ENCODE assay signal across 7 cellular contexts in genomic region chr1:43143441-43143888, GRCh38. TPM values are rescaled to one million over a fixed set of nuclear protein-coding genes. Genes with fewer than 3 reads are reported as not detected.
DNase-seq lines count a peak whose midpoint lies in the region; ATAC-seq, FAIRE-seq and TF ChIP-seq lines count a peak whose summit lies in the region.

No MANE protein-coding gene starts in this region.

- H3K9me3 ChIP-seq in DOHH2 (ENCODE audit: control insufficient read depth, insufficient read depth, low read length), result no peaks in the 10 kb centered on the region
- peaks cover 7% of the 10 kb centered on the region for H3K9me3 ChIP-seq in RWPE2 (ENCODE audit: severe bottlenecking)
- H3K9me3 ChIP-seq in keratinocyte (ENCODE audit: control insufficient read depth, low read depth, low read length), result no peaks in the 10 kb centered on the region
- H3K9me3 ChIP-seq in small intestine (ENCODE audit: control insufficient read depth, low read depth), result no peaks in the 10 kb centered on the region

- dilution Hi-C loops in keratinocyte (cut with MboI; ENCODE audit: extremely low pct_ligation_motif_present, low sequenced_read_pairs), result no loop called here

- TF ChIP-seq CTCF in DOHH2 (IDR thresholded peaks at IDR 0.05; ENCODE audit: low read depth, low read length, poor library complexity, severe bottlenecking) (peak; percentile 78), GM13976 (IDR thresholded peaks at IDR 0.05; ENCODE audit: borderline replicate concordance, control extremely low read depth, extremely low read depth, insufficient read depth, missing control alignments) (peak; percentile 7), RWPE2 (IDR thresholded peaks at IDR 0.05; ENCODE audit: poor library complexity, severe bottlenecking) (peak; percentile 30), keratinocyte (optimal IDR thresholded peaks at IDR 0.05 in 1 of 3, IDR thresholded peaks at IDR 0.05 in 1 of 3, conservative IDR thresholded peaks at IDR 0.05 in 1 of 3; ENCODE audit: extremely low read depth in 1 of 3, insufficient read depth in 2 of 3, low read length in 3 of 3) (peak; percentile 40 to 44 (median 43))

- in situ Hi-C loops in GM13976 (cut with MboI; ENCODE audit: low sequenced_read_pairs, unreplicated experiment), result no loop called here

- H3K27ac ChIP-seq in DOHH2 (ENCODE audit: low read depth, low read length), result no peak overlapping the region
- H3K27ac ChIP-seq in RWPE2 (ENCODE audit: poor library complexity, severe bottlenecking), result no peak overlapping the region
- H3K27ac ChIP-seq in keratinocyte (ENCODE audit: control insufficient read depth, insufficient read depth, low read length), result no peak overlapping the region
- H3K27ac ChIP-seq in small intestine (ENCODE audit: low read depth in 1 of 2, low read length in 1 of 2), result no peak overlapping the region

- H2AFZ ChIP-seq in keratinocyte (ENCODE audit: control insufficient read depth, low read length), result no peak overlapping the region

- FAIRE-seq in keratinocyte (lab: Jason Lieb, UNC) (no peak), small intestine (lab: Jason Lieb, UNC) (no peak)

- no peak for ATAC-seq in RWPE2 (ENCODE audit: low read depth)
- ATAC-seq in GM19328 (IDR thresholded peaks at IDR 0.05; ENCODE audit: unreplicated experiment), result no peak

- DNase-seq in GM13976 (ENCODE audit: low spot score) (no peak), RWPE2 (ENCODE audit: low spot score) (no peak), keratinocyte (ENCODE audit: low read depth, low spot score) (no peak), small intestine (no peak), epidermal melanocyte (ENCODE audit: insufficient read length, low spot score) (no peak)

- H4K20me1 ChIP-seq in DOHH2 (ENCODE audit: control insufficient read depth, insufficient read depth, low read depth, low read length) (no peaks in the 10 kb centered on the region), keratinocyte (ENCODE audit: control insufficient read depth, extremely low read depth, insufficient read depth, low read length) (no peaks in the 10 kb centered on the region)

- H3K36me3 ChIP-seq in DOHH2 (ENCODE audit: control insufficient read depth, low read length), result no peaks in the 10 kb centered on the region
- H3K36me3 ChIP-seq in RWPE2 (ENCODE audit: low read depth), result no peaks in the 10 kb centered on the region
- H3K36me3 ChIP-seq in keratinocyte (ENCODE audit: control insufficient read depth in 2 of 2, extremely low read depth in 1 of 2, insufficient read depth in 2 of 2, low read length in 2 of 2), result no peaks in the 10 kb centered on the region
- no peaks in the 10 kb centered on the region for H3K36me3 ChIP-seq in small intestine (ENCODE audit: control insufficient read depth in 2 of 2, insufficient read depth in 2 of 2, low read length in 2 of 2)

- 35 to 52% (median 43%) methylated on average over 7 of the region's 7 CpGs for WGBS in small intestine, 3 donors

- peak overlapping the region; percentile 11; the same call in 1 of the 2 replicates for H3K4me2 ChIP-seq in DOHH2 (ENCODE audit: low read length)
- H3K4me2 ChIP-seq in keratinocyte (ENCODE audit: control insufficient read depth, extremely low read depth, insufficient read depth, low read depth, low read length), result no peak overlapping the region

- H3K4me3 ChIP-seq in DOHH2 (ENCODE audit: low read length) (no peak overlapping the region), RWPE2 (ENCODE audit: severe bottlenecking) (no peak overlapping the region), keratinocyte (ENCODE audit: control insufficient read depth in 2 of 3, extremely low read depth in 1 of 3, insufficient read depth in 2 of 3, low read depth in 1 of 3, low read length in 3 of 3) (no peak overlapping the region), small intestine (ENCODE audit: low read depth in 1 of 2, low read length in 2 of 2) (no peak overlapping the region)

- no peak overlapping the region for H3K9ac ChIP-seq in keratinocyte (ENCODE audit: control insufficient read depth, extremely low read depth, insufficient read depth, low read length)

- H3K79me2 ChIP-seq in DOHH2 (ENCODE audit: control insufficient read depth, low read length) (no peaks in the 10 kb centered on the region), keratinocyte (ENCODE audit: control insufficient read depth, insufficient read depth, low read length) (no peaks in the 10 kb centered on the region)

- no peaks in the 10 kb centered on the region for H3K9me1 ChIP-seq in keratinocyte (ENCODE audit: control insufficient read depth, extremely low read depth, insufficient read depth, low read length)

- H3K27me3 ChIP-seq in DOHH2 (ENCODE audit: control insufficient read depth, low read length) (peaks cover 19% of the 10 kb centered on the region), RWPE2 (ENCODE audit: insufficient read depth, poor library complexity, severe bottlenecking) (no peaks in the 10 kb centered on the region), keratinocyte (ENCODE audit: control insufficient read depth, extremely low read depth, insufficient read depth, low read length) (no peaks in the 10 kb centered on the region), small intestine (ENCODE audit: control insufficient read depth in 2 of 2, insufficient read depth in 2 of 2, low read length in 2 of 2) (peaks cover 0 to 5% of the 10 kb centered on the region in 2 donors)

- H3K4me1 ChIP-seq in DOHH2 (ENCODE audit: control insufficient read depth, low read length) (peaks cover 3% of the 10 kb centered on the region; the same call in 1 of the 2 replicates), RWPE2 (ENCODE audit: insufficient read depth, poor library complexity, severe bottlenecking) (peaks cover 11% of the 10 kb centered on the region), keratinocyte (ENCODE audit: control insufficient read depth, extremely low read depth, insufficient read depth, low read length) (peaks cover 12% of the 10 kb centered on the region), small intestine (ENCODE audit: control insufficient read depth in 2 of 2, insufficient read depth in 1 of 2, low read depth in 1 of 2, low read length in 1 of 2) (no peaks in the 10 kb centered on the region)

- H3F3A ChIP-seq in DOHH2 (ENCODE audit: control insufficient read depth, insufficient read depth), result no peaks in the 10 kb centered on the region

- no peaks in the 10 kb centered on the region for H3K9me2 ChIP-seq in DOHH2 (replicated peaks; ENCODE audit: control insufficient read depth, low read length)

RNA-seq across cellular contexts. Expression of gene EBNA1BP2, which starts 28.6 kb away (rescaled TPM):
- polyA plus RNA-seq in keratinocyte, result 53.2 to 140 TPM (median 122 TPM) in 3 replicates
- polyA plus RNA-seq in keratinocyte (2011; ENCODE audit: low read depth), result 143 TPM
- polyA plus RNA-seq in keratinocyte (2011; cell fraction: cytosol; rRNA removed), result 79.5 and 96.5 TPM in 2 replicates
- polyA plus RNA-seq in keratinocyte (2011; cell fraction: nucleus; rRNA removed), result 78.2 and 80.3 TPM in 2 replicates
- 81.7 and 163 TPM in 2 replicates for polyA plus RNA-seq in keratinocyte (2012; ENCODE audit: low replicate concordance)
- polyA minus RNA-seq in keratinocyte, result 25.0 to 43.8 TPM (median 43.6 TPM) in 3 replicates
- 46.4 TPM for polyA minus RNA-seq in keratinocyte (2011; cell fraction: cytosol; rRNA and poly(A)+ RNA removed)
- 19.8 and 28.1 TPM in 2 replicates for polyA minus RNA-seq in keratinocyte (2011; cell fraction: nucleus; rRNA and poly(A)+ RNA removed)
- 10 to 100 TPM; 31.3 to 78.6 (median 39.7) TPM for polyA plus RNA-seq in small intestine

RNA-seq across cellular contexts. Expression of gene CFAP57, which starts 28.7 kb away (rescaled TPM):
- polyA plus RNA-seq in keratinocyte (0.24 to 0.39 TPM (median 0.32 TPM) in 3 replicates), small intestine (under 1 TPM in 1 of 3 donors, not detected in 2; 0.03 TPM)
- 0.37 TPM for polyA plus RNA-seq in keratinocyte (2011; ENCODE audit: low read depth)
- 0.16 and 0.22 TPM in 2 replicates for polyA plus RNA-seq in keratinocyte (2011; cell fraction: cytosol; rRNA removed)
- 0.43 and 0.45 TPM in 2 replicates for polyA plus RNA-seq in keratinocyte (2011; cell fraction: nucleus; rRNA removed)
- 0.13 and 0.22 TPM in 2 replicates for polyA plus RNA-seq in keratinocyte (2012; ENCODE audit: low replicate concordance)
- 0.10 to 0.22 TPM in 2 of 3 replicates, not detected in the other for polyA minus RNA-seq in keratinocyte
- not detected for polyA minus RNA-seq in keratinocyte (2011; cell fraction: cytosol; rRNA and poly(A)+ RNA removed)
- polyA minus RNA-seq in keratinocyte (2011; cell fraction: nucleus; rRNA and poly(A)+ RNA removed), result 0.53 and 0.78 TPM in 2 replicates

Comparison
In these comparisons a context has a peak if more than half of its experiments do, and no peak if none do; other contexts are left out.
1. CTCF ChIP-seq: peak in every context shown above with its lines; median percentile 78 in DOHH2; 43 in keratinocyte; 30 in RWPE2; 7 in GM13976.